In genomic region chr5:10675177-10675700, GRCh38 we compare ENCODE assay signal across 15 cellular contexts.
DNase-seq lines count a peak whose midpoint lies in the region; ATAC-seq, FAIRE-seq and TF ChIP-seq lines count a peak whose summit lies in the region.
"Had no signal": no experiment of that assay in that cellular context is flagged by ENCODE, and none has a peak within 500 bp of the region (broad histone marks: within the 10 kb centered on the region; RNA-seq: fewer than 3 reads in every experiment).

No MANE protein-coding gene starts in this region.

- no peak overlapping the region for H3K4me2 ChIP-seq in HepG2 (ENCODE audit: low read depth, low read length)

- peaks cover 29% of the 10 kb centered on the region for H3K27me3 Mint-ChIP-seq in endothelial cell (ENCODE audit: unreplicated experiment)
- H3K27me3 Mint-ChIP-seq in nephron progenitor cell (ENCODE audit: low read depth, poor library complexity) = peaks cover 13% of the 10 kb centered on the region
- H3K27me3 Mint-ChIP-seq: B cell; CD4-positive, alpha-beta memory T cell had no signal

- no TSS peak for BruUV-seq in HepG2 (replicated peaks; lab: Mats Ljungman, UMichigan)
- no TSS peak for BruUV-seq in Panc1 (replicated peaks; lab: Mats Ljungman, UMichigan)

- H3K9ac ChIP-seq in HepG2 (ENCODE audit: insufficient read depth, low read depth, low read length) = no peak overlapping the region

- TF ChIP-seq EP300 in HepG2 (IDR thresholded peaks at IDR 0.05; ENCODE audit: low read depth in 2 of 2, low read length in 2 of 2) = no peak
- TF ChIP-seq EP300 in HepG2 (CRISPR knock-in tag; IDR thresholded peaks at IDR 0.05; ENCODE audit: borderline replicate concordance) = no peak

- H3K36me3 ChIP-seq in HepG2 (replicated peaks in 1 of 2; ENCODE audit: control insufficient read depth in 1 of 2, insufficient read depth in 2 of 2, low read length in 2 of 2) (peaks cover 11 to 12% of the 10 kb centered on the region in 2 experiments; a peak in 4 of 5 replicates), right lobe of liver (peaks cover 0 to 19% (median 6%) of the 10 kb centered on the region in 4 donors), Panc1 (ENCODE audit: control insufficient read depth, insufficient read depth, low read length) (no peaks in the 10 kb centered on the region), upper lobe of right lung (peaks cover 20% of the 10 kb centered on the region)

- 67% methylated on average over 7 of the region's 14 CpGs for WGBS in HepG2 (ENCODE audit: low lambda C conversion rate)
- WGBS in right lobe of liver (ENCODE audit: insufficient coverage, low coverage, low lambda C conversion rate, missing lambda C conversion rate) = 82% methylated on average over 6 of the region's 14 CpGs

- in situ Hi-C loops in HepG2 (cut with HindIII; ENCODE audit: extremely low pct_ligation_motif_present, low pct_unique_long_range_greater_than_20kb) = no loop called here
- in situ Hi-C loops in Panc1 (cut with HindIII; ENCODE audit: low pct_unique_long_range_greater_than_20kb, low sequenced_read_pairs) = no loop called here

- H3K4me1 Mint-ChIP-seq in endothelial cell (ENCODE audit: unreplicated experiment) = peaks cover 3% of the 10 kb centered on the region
- peaks cover 9% of the 10 kb centered on the region for H3K4me1 Mint-ChIP-seq in nephron progenitor cell

- H3K4me1 ChIP-seq in HepG2 (ENCODE audit: insufficient read depth, low read length) (peaks cover 14% of the 10 kb centered on the region), right lobe of liver (peaks cover 0 to 9% (median 4%) of the 10 kb centered on the region in 4 donors), Panc1 (ENCODE audit: control insufficient read depth, insufficient read depth, low read length) (no peaks in the 10 kb centered on the region), upper lobe of right lung (no peaks in the 10 kb centered on the region)

- H3K79me2 ChIP-seq in HepG2 (ENCODE audit: insufficient read depth, low read length) = no peaks in the 10 kb centered on the region

- no peaks in the 10 kb centered on the region for H4K20me1 ChIP-seq in HepG2 (ENCODE audit: insufficient read depth, low read length)

- CTCF ChIA-PET in HepG2 (lab: Yijun Ruan, JAX; ENCODE audit: low intra/inter-chr PET ratio, low total read pairs) = no interaction called here
- CTCF ChIA-PET in Panc1 (lab: Charles Lee) = no interaction called here

- no peak for DNase-seq in HepG2 (ENCODE audit: low spot score)
- no peak for DNase-seq in right lobe of liver
- DNase-seq in Panc1 (ENCODE audit: low read depth, low spot score) = no peak
- no peak for DNase-seq in endothelial cell (ENCODE audit: low spot score)
- no peak for DNase-seq in nephron progenitor cell
- no peak for DNase-seq in upper lobe of right lung
- no peak for DNase-seq in left cardiac atrium
- DNase-seq: CD4-positive, alpha-beta memory T cell; GF-D8; GOT3; H9 had no signal

- FAIRE-seq in HepG2 (lab: Jason Lieb, UNC) = no peak
- FAIRE-seq: A204.1, GM19239 had no signal

- H3K27ac Mint-ChIP-seq in endothelial cell (ENCODE audit: unreplicated experiment) = no peak overlapping the region
- peak overlapping the region; percentile 58 for H3K27ac Mint-ChIP-seq in nephron progenitor cell
- H3K27ac Mint-ChIP-seq: B cell; CD4-positive, alpha-beta memory T cell; H9 had no signal

- no peak for TF ChIP-seq RAD21 in HepG2 (CRISPR knock-in tag; IDR thresholded peaks at IDR 0.05)

- peak overlapping the region; percentile 22 for H3K4me3 Mint-ChIP-seq in endothelial cell (ENCODE audit: unreplicated experiment)
- H3K4me3 Mint-ChIP-seq in nephron progenitor cell = no peak overlapping the region
- H3K4me3 Mint-ChIP-seq: B cell; CD4-positive, alpha-beta memory T cell; H9 had no signal

- POLR2A ChIA-PET in HepG2 (lab: Yijun Ruan, JAX) = no interaction called here
- POLR2A ChIA-PET in Panc1 (lab: Charles Lee) = no interaction called here

- intact Hi-C loops in HepG2 (cut with micrococcal nuclease; ENCODE audit: unreplicated experiment) = no loop called here
- intact Hi-C loops in right lobe of liver (cut with DNase I) = no loop called here
- intact Hi-C loops in Panc1 (cut with micrococcal nuclease; ENCODE audit: unreplicated experiment) = no loop called here
- intact Hi-C loops in upper lobe of right lung (cut with DNase I) = no loop called here
- intact Hi-C loops in left cardiac atrium (cut with DNase I) = no loop called here

- peaks cover 34% of the 10 kb centered on the region for H3K36me3 Mint-ChIP-seq in endothelial cell (ENCODE audit: low read depth, unreplicated experiment)
- H3K36me3 Mint-ChIP-seq in nephron progenitor cell (ENCODE audit: low read depth) = peaks cover 34% of the 10 kb centered on the region

- TF ChIP-seq POLR2A in HepG2 (IDR thresholded peaks at IDR 0.05; ENCODE audit: insufficient read depth in 1 of 2, low read depth in 2 of 2, low read length in 2 of 2) (no peak), right lobe of liver (IDR thresholded peaks at IDR 0.05) (no peak)

- TF ChIP-seq CTCF in HepG2 (CRISPR knock-in tag; IDR thresholded peaks at IDR 0.05) = no peak
- no peak for TF ChIP-seq CTCF in right lobe of liver (IDR thresholded peaks at IDR 0.05)
- no peak for TF ChIP-seq CTCF in Panc1 (IDR thresholded peaks at IDR 0.05)
- no peak for TF ChIP-seq CTCF in endothelial cell (IDR thresholded peaks at IDR 0.05; ENCODE audit: unreplicated experiment)
- no peak for TF ChIP-seq CTCF in nephron progenitor cell (IDR thresholded peaks at IDR 0.05)
- TF ChIP-seq CTCF in upper lobe of right lung (IDR thresholded peaks at IDR 0.05) = no peak

- H3K9me3 ChIP-seq in HepG2 (ENCODE audit: low read length) (no peaks in the 10 kb centered on the region), right lobe of liver (no peaks in the 10 kb centered on the region), Panc1 (ENCODE audit: control insufficient read depth, insufficient read depth, low read depth, low read length) (no peaks in the 10 kb centered on the region), upper lobe of right lung (no peaks in the 10 kb centered on the region)

- H3K27me3 ChIP-seq in HepG2 (ENCODE audit: control insufficient read depth in 1 of 2, insufficient read depth in 2 of 2, low read length in 2 of 2) (no peaks in the 10 kb centered on the region), right lobe of liver (no peaks in the 10 kb centered on the region), Panc1 (ENCODE audit: control insufficient read depth, insufficient read depth, low read length) (no peaks in the 10 kb centered on the region), upper lobe of right lung (no peaks in the 10 kb centered on the region)

- H2AFZ ChIP-seq in HepG2 (ENCODE audit: low read length) = no peak overlapping the region

- H3K9me3 Mint-ChIP-seq in endothelial cell (ENCODE audit: unreplicated experiment) = no peaks in the 10 kb centered on the region
- peaks cover 10% of the 10 kb centered on the region for H3K9me3 Mint-ChIP-seq in nephron progenitor cell

- ATAC-seq in HepG2 (peak; percentile 27), right lobe of liver (no peak), Panc1 (peak; percentile 9; the same call in 1 of the 2 replicates), upper lobe of right lung (no peak), left cardiac atrium (no peak)

- no peak overlapping the region for H3K27ac ChIP-seq in HepG2 (ENCODE audit: extremely low read length, insufficient read depth, low read length)
- H3K27ac ChIP-seq in right lobe of liver = no peak overlapping the region
- H3K27ac ChIP-seq in Panc1 (ENCODE audit: low read length) = no peak overlapping the region
- H3K27ac ChIP-seq in upper lobe of right lung = no peak overlapping the region
- H3K27ac ChIP-seq: C4-2B had no signal

- H3K4me3 ChIP-seq in HepG2 (replicated peaks in 1 of 3; ENCODE audit: insufficient read depth in 1 of 3, low read depth in 2 of 3, low read length in 3 of 3) = no peak overlapping the region
- H3K4me3 ChIP-seq in right lobe of liver = no peak overlapping the region
- no peak overlapping the region for H3K4me3 ChIP-seq in Panc1 (ENCODE audit: low read depth in 2 of 2, low read length in 2 of 2)
- H3K4me3 ChIP-seq in upper lobe of right lung = no peak overlapping the region

TF ChIP-seq in HepG2, 621 proteins besides CTCF, POLR2A, EP300 and RAD21:
- TF ChIP-seq ZNF563 (CRISPR knock-in tag; IDR thresholded peaks at IDR 0.05) (no peak), ZNF629 (CRISPR knock-in tag; conservative IDR thresholded peaks at IDR 0.05) (peak; percentile 88), ZNF232 (CRISPR knock-in tag; IDR thresholded peaks at IDR 0.05; ENCODE audit: borderline replicate concordance) (no peak), EZH2 (conservative IDR thresholded peaks at IDR 0.05; ENCODE audit: low read depth, low read length) (no peak), KLF9 (CRISPR knock-in tag; IDR thresholded peaks at IDR 0.05; ENCODE audit: low read depth) (no peak), ZMAT3 (CRISPR knock-in tag; conservative IDR thresholded peaks at IDR 0.05) (no peak), CHD2 (IDR thresholded peaks at IDR 0.05; ENCODE audit: low read depth, low read length) (no peak), HNF4A (CRISPR knock-in tag; IDR thresholded peaks at IDR 0.05) (no peak)
- TF ChIP-seq, protein P1, sequence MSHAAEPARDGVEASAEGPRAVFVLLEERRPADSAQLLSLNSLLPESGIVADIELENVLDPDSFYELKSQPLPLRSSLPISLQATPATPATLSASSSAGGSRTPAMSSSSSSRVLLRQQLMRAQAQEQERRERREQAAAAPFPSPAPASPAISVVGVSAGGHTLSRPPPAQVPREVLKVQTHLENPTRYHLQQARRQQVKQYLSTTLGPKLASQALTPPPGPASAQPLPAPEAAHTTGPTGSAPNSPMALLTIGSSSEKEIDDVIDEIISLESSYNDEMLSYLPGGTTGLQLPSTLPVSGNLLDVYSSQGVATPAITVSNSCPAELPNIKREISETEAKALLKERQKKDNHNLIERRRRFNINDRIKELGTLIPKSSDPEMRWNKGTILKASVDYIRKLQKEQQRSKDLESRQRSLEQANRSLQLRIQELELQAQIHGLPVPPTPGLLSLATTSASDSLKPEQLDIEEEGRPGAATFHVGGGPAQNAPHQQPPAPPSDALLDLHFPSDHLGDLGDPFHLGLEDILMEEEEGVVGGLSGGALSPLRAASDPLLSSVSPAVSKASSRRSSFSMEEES (CRISPR knock-in tag; IDR thresholded peaks at IDR 0.05) = no peak

Comparison
In these comparisons a context has a peak if more than half of its experiments do, and no peak if none do; other contexts are left out.
1. ATAC-seq: peak in HepG2 (single experiment) and Panc1 (single experiment); none in right lobe of liver (0 of 4), upper lobe of right lung (single experiment) and left cardiac atrium (0 of 2).